ENCODE assay signal across 33 cellular contexts in genomic region chr13:27562457-27562856, GRCh38.
"Had no signal": no experiment of that assay in that cellular context is flagged by ENCODE, and none has a peak within 500 bp of the region (broad histone marks: within the 10 kb centered on the region; RNA-seq: fewer than 3 reads in every experiment).

No MANE protein-coding gene starts in this region.

- H3K4me3 Mint-ChIP-seq: activated CD4-positive, alpha-beta memory T cell treated with anti-CD3 and anti-CD28 coated beads for 36 hours; activated CD4-positive, alpha-beta T cell treated with anti-CD3 and anti-CD28 coated beads for 36 hours; activated CD4-positive, alpha-beta T cell treated with anti-CD3 and anti-CD28 coated beads, Interleukin-2, amount 10 ng/mL, durations not matched to agents 24 days and 14 days; activated CD8-positive, alpha-beta memory T cell treated with anti-CD3 and anti-CD28 coated beads, Interleukin-2, amount 10 ng/mL, durations not matched to agents 7 days and 5 days; activated CD8-positive, alpha-beta T cell treated with anti-CD3 and anti-CD28 coated beads, Interleukin-2, amount 10 ng/mL, durations not matched to agents 7 days and 5 days; activated naive CD4-positive, alpha-beta T cell treated with anti-CD3 and anti-CD28 coated beads, Interleukin-2, amount 10 ng/mL, durations not matched to agents 7 days and 5 days; activated naive CD8-positive, alpha-beta T cell treated with anti-CD3 and anti-CD28 coated beads, Interleukin-2, amount 10 ng/mL, durations not matched to agents 7 days and 5 days; activated T-helper 1 cell treated with anti-CD3 and anti-CD28 coated beads, Interleukin-12 subunit alpha, Interleukin-12 subunit beta, Interleukin-2, Interleukin-4 antibody, amounts not matched to agents 30 ng/mL and 10 ng/mL and 1 ng/mL, durations not matched to agents 14 hours and 24 hours and 36 hours; brain; central memory CD8-positive, alpha-beta T cell; dendritic cell treated with granulocyte-macrophage colony-stimulating factor and Interleukin-4, amounts not matched to agents 40 ng/mL and 50 ng/mL, for 4 days; effector memory CD8-positive, alpha-beta T cell had no signal

- H3K4me1 ChIP-seq: ascending aorta, breast epithelium, foreskin keratinocyte, gastrocnemius medialis had no signal

- H3K27ac Mint-ChIP-seq: activated CD4-positive, alpha-beta memory T cell treated with anti-CD3 and anti-CD28 coated beads for 36 hours; activated CD4-positive, alpha-beta T cell treated with anti-CD3 and anti-CD28 coated beads for 36 hours; activated CD4-positive, alpha-beta T cell treated with anti-CD3 and anti-CD28 coated beads, Interleukin-2, amount 10 ng/mL, durations not matched to agents 24 days and 14 days; activated CD8-positive, alpha-beta memory T cell treated with anti-CD3 and anti-CD28 coated beads, Interleukin-2, amount 10 ng/mL, durations not matched to agents 7 days and 5 days; activated CD8-positive, alpha-beta T cell treated with anti-CD3 and anti-CD28 coated beads, Interleukin-2, amount 10 ng/mL, durations not matched to agents 7 days and 5 days; activated naive CD4-positive, alpha-beta T cell treated with anti-CD3 and anti-CD28 coated beads, Interleukin-2, amount 10 ng/mL, durations not matched to agents 7 days and 5 days; activated naive CD4-positive, alpha-beta T cell treated with anti-CD3 and anti-CD28 coated beads, Interleukin-2, amount 50 U/mL, for 72 hours; activated naive CD8-positive, alpha-beta T cell treated with anti-CD3 and anti-CD28 coated beads, Interleukin-2, amount 10 ng/mL, durations not matched to agents 7 days and 5 days; activated T-helper 1 cell treated with anti-CD3 and anti-CD28 coated beads, Interleukin-12 subunit alpha, Interleukin-12 subunit beta, Interleukin-2, Interleukin-4 antibody, amounts not matched to agents 30 ng/mL and 10 ng/mL and 1 ng/mL, durations not matched to agents 14 hours and 24 hours and 36 hours; activated T-helper 2 cell treated with anti-CD3 and anti-CD28 coated beads, Interferon-gamma antibody, Interleukin-2, Interleukin-4, amounts not matched to agents 10 μg/mL and 5 μg/mL and 100 μg/mL, durations not matched to agents 14 hours and 24 hours and 36 hours; brain; dendritic cell treated with granulocyte-macrophage colony-stimulating factor and Interleukin-4, amounts not matched to agents 40 ng/mL and 50 ng/mL, for 4 days had no signal

- H3K9me3 Mint-ChIP-seq: activated CD4-positive, alpha-beta memory T cell treated with anti-CD3 and anti-CD28 coated beads for 36 hours; activated CD4-positive, alpha-beta T cell treated with anti-CD3 and anti-CD28 coated beads, Interleukin-2, amount 10 ng/mL, durations not matched to agents 24 days and 14 days; activated naive CD4-positive, alpha-beta T cell treated with anti-CD3 and anti-CD28 coated beads, Interleukin-2, amount 10 ng/mL, durations not matched to agents 7 days and 5 days; activated naive CD4-positive, alpha-beta T cell treated with anti-CD3 and anti-CD28 coated beads, Interleukin-2, amount 50 U/mL, for 72 hours; activated naive CD8-positive, alpha-beta T cell treated with anti-CD3 and anti-CD28 coated beads, Interleukin-2, amount 10 ng/mL, durations not matched to agents 7 days and 5 days; activated T-helper 1 cell treated with anti-CD3 and anti-CD28 coated beads, Interleukin-12 subunit alpha, Interleukin-12 subunit beta, Interleukin-2, Interleukin-4 antibody, amounts not matched to agents 30 ng/mL and 10 ng/mL and 1 ng/mL, durations not matched to agents 14 hours and 24 hours and 36 hours; activated T-helper 2 cell treated with anti-CD3 and anti-CD28 coated beads, Interferon-gamma antibody, Interleukin-2, Interleukin-4, amounts not matched to agents 10 μg/mL and 5 μg/mL and 100 μg/mL, durations not matched to agents 14 hours and 24 hours and 36 hours; brain; central memory CD8-positive, alpha-beta T cell; dendritic cell treated with granulocyte-macrophage colony-stimulating factor and Interleukin-4, amounts not matched to agents 40 ng/mL and 50 ng/mL, for 4 days; effector memory CD8-positive, alpha-beta T cell had no signal

- H3K36me3 Mint-ChIP-seq: activated naive CD4-positive, alpha-beta T cell treated with anti-CD3 and anti-CD28 coated beads, Interleukin-2, amount 50 U/mL, for 72 hours had no signal

- H3K27me3 Mint-ChIP-seq: activated CD4-positive, alpha-beta memory T cell treated with anti-CD3 and anti-CD28 coated beads for 36 hours; activated CD4-positive, alpha-beta T cell treated with anti-CD3 and anti-CD28 coated beads for 36 hours; activated CD4-positive, alpha-beta T cell treated with anti-CD3 and anti-CD28 coated beads, Interleukin-2, amount 10 ng/mL, durations not matched to agents 24 days and 14 days; activated CD8-positive, alpha-beta memory T cell treated with anti-CD3 and anti-CD28 coated beads, Interleukin-2, amount 10 ng/mL, durations not matched to agents 7 days and 5 days; activated naive CD4-positive, alpha-beta T cell treated with anti-CD3 and anti-CD28 coated beads, Interleukin-2, amount 10 ng/mL, durations not matched to agents 7 days and 5 days; activated naive CD8-positive, alpha-beta T cell treated with anti-CD3 and anti-CD28 coated beads, Interleukin-2, amount 10 ng/mL, durations not matched to agents 7 days and 5 days; brain; central memory CD8-positive, alpha-beta T cell; dendritic cell treated with granulocyte-macrophage colony-stimulating factor and Interleukin-4, amounts not matched to agents 40 ng/mL and 50 ng/mL, for 4 days; effector memory CD8-positive, alpha-beta T cell had no signal

- H3K27me3 ChIP-seq: ascending aorta, breast epithelium, cardiac muscle cell, esophagus muscularis mucosa, foreskin keratinocyte, gastrocnemius medialis had no signal

- H3K27ac ChIP-seq: ascending aorta, breast epithelium, cardiac muscle cell, coronary artery, esophagus muscularis mucosa, foreskin keratinocyte, gastrocnemius medialis had no signal

- H3K9me3 ChIP-seq: ascending aorta, breast epithelium, esophagus muscularis mucosa, gastrocnemius medialis had no signal

- H3K4me1 Mint-ChIP-seq: activated naive CD4-positive, alpha-beta T cell treated with anti-CD3 and anti-CD28 coated beads, Interleukin-2, amount 10 ng/mL, durations not matched to agents 7 days and 5 days; brain had no signal

- H3K4me3 ChIP-seq: ascending aorta, breast epithelium, cardiac muscle cell, coronary artery, esophagus muscularis mucosa, gastrocnemius medialis had no signal

- ATAC-seq: activated CD4-positive, alpha-beta T cell treated with anti-CD3 and anti-CD28 coated beads for 36 hours; activated CD8-positive, alpha-beta memory T cell treated with anti-CD3 and anti-CD28 coated beads, Interleukin-2, amount 10 ng/mL, durations not matched to agents 7 days and 5 days; activated CD8-positive, alpha-beta T cell treated with anti-CD3 and anti-CD28 coated beads, Interleukin-2, amount 10 ng/mL, durations not matched to agents 7 days and 5 days; activated naive CD4-positive, alpha-beta T cell treated with anti-CD3 and anti-CD28 coated beads, Interleukin-2, amount 50 U/mL, for 72 hours; effector memory CD8-positive, alpha-beta T cell; foreskin keratinocyte; gastrocnemius medialis had no signal

- DNase-seq: activated CD4-positive, alpha-beta memory T cell treated with anti-CD3 and anti-CD28 coated beads for 36 hours; activated CD4-positive, alpha-beta T cell treated with anti-CD3 and anti-CD28 coated beads for 36 hours; activated CD4-positive, alpha-beta T cell treated with anti-CD3 and anti-CD28 coated beads, Interleukin-2, amount 10 ng/mL, durations not matched to agents 24 days and 14 days; activated CD4-positive, CD25-positive, alpha-beta regulatory T cell; activated CD4-positive, CD25-positive, alpha-beta regulatory T cell treated with anti-CD3 and anti-CD28 coated beads, Interleukin-2, amount 50 U/mL, for 72 hours; activated CD8-positive, alpha-beta memory T cell treated with anti-CD3 and anti-CD28 coated beads, Interleukin-2, amount 10 ng/mL, durations not matched to agents 7 days and 5 days; activated CD8-positive, alpha-beta memory T cell treated with anti-CD3 and anti-CD28 coated beads, Interleukin-2, amount 50 U/mL, for 4 hours; activated CD8-positive, alpha-beta T cell treated with anti-CD3 and anti-CD28 coated beads, Interleukin-2, amount 10 ng/mL, durations not matched to agents 7 days and 5 days; activated gamma-delta T cell; activated naive CD4-positive, alpha-beta T cell; activated naive CD4-positive, alpha-beta T cell treated with anti-CD3 and anti-CD28 coated beads, Interleukin-2, amount 10 ng/mL, durations not matched to agents 7 days and 5 days; activated naive CD8-positive, alpha-beta T cell treated with anti-CD3 and anti-CD28 coated beads, Interleukin-2, amount 10 ng/mL, durations not matched to agents 7 days and 5 days; activated T-cell treated with anti-CD3 and anti-CD28 coated beads, Interleukin-2, amount 50 U/mL, for 1 hour; activated T-cell treated with anti-CD3 and anti-CD28 coated beads, Interleukin-2, amount 50 U/mL, for 48 hours; effector CD4-positive, alpha-beta T cell; effector memory CD8-positive, alpha-beta T cell; erythroblast; foreskin keratinocyte; gastrocnemius medialis; glutamatergic neuron; T-helper 1 cell; T-helper 2 cell had no signal
